13 cellular contexts compared by ENCODE assay signal in the genomic region with DNA sequence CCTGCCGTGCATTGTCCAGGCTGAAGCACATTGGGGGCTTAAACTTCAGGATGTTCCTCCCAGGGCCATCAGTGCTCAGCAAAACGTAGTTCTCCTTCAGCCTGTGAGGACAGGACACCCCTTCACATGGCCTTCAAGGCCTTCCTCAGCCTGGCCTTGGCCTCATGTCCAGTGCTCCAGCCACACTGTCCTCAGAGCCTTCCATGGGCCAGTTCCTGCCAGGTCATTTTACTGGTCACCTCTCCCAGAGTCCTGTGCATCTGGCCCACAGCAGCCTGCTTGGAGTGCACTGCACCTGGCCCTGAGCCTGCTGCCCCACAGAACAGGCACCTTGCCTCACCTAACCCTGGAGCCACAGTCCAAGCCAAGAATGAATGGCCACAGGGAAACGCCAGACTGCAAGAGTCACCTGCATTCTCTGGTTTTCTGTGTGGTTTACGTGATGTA. TPM values are rescaled to one million over a fixed set of nuclear protein-coding genes. Genes with fewer than 3 reads are reported as not detected.
DNase-seq lines count a peak whose midpoint lies in the region; ATAC-seq and TF ChIP-seq lines count a peak whose summit lies in the region.
"Had no signal": no experiment of that assay in that cellular context is flagged by ENCODE, and none has a peak within 500 bp of the region (broad histone marks: within the 10 kb centered on the region; RNA-seq: fewer than 3 reads in every experiment).

No MANE protein-coding gene starts in this region.

- intact Hi-C loops in breast epithelium (cut with DNase I; ENCODE audit: low total_unique reads), result no loop called here

- TF ChIP-seq POLR2A in GM18505 (IDR thresholded peaks at IDR 0.05; ENCODE audit: borderline replicate concordance, extremely low read depth, insufficient read depth, insufficient read length) (peak; percentile 35), breast epithelium (IDR thresholded peaks at IDR 0.05) (no peak)

- H3K9me2 ChIP-seq in Karpas-422 (replicated peaks; ENCODE audit: insufficient read depth, low read length), result no peaks in the 10 kb centered on the region

- peaks cover 8% of the 10 kb centered on the region for H3K79me2 ChIP-seq in Karpas-422 (ENCODE audit: low read length)

- no peak overlapping the region for H2AFZ ChIP-seq in Karpas-422 (ENCODE audit: low read length)

- DNase-seq in Karpas-422 (peak; percentile 63), breast epithelium (ENCODE audit: low spot score in 2 of 2) (no peak), T-helper 1 cell (no peak), SHP77 (lab: John Stamatoyannopoulos, UW) (no peak), T-helper 2 cell (no peak)
- DNase-seq: erythroblast, HCEC 1CT, hypothalamus had no signal

- H3K27me3 ChIP-seq in Karpas-422 (ENCODE audit: low read length) (no peaks in the 10 kb centered on the region), breast epithelium (no peaks in the 10 kb centered on the region), neutrophil (no peaks in the 10 kb centered on the region)
- H3K27me3 ChIP-seq: suprapubic skin had no signal

- H3K36me3 ChIP-seq in Karpas-422 (ENCODE audit: insufficient read depth, low read length) (peaks cover 40% of the 10 kb centered on the region), breast epithelium (peaks cover 35% of the 10 kb centered on the region), neutrophil (peaks cover 67% of the 10 kb centered on the region)

- H3K9me3 ChIP-seq in Karpas-422 (ENCODE audit: low read length), result no peaks in the 10 kb centered on the region
- H3K9me3 ChIP-seq in breast epithelium, result no peaks in the 10 kb centered on the region
- no peaks in the 10 kb centered on the region for H3K9me3 ChIP-seq in neutrophil
- H3K9me3 ChIP-seq: suprapubic skin had no signal

- H4K20me1 ChIP-seq in Karpas-422 (ENCODE audit: insufficient read depth, low read depth, low read length), result peaks cover 32% of the 10 kb centered on the region

- H3K4me3 ChIP-seq in Karpas-422 (ENCODE audit: low read length), result no peak overlapping the region
- H3K4me3 ChIP-seq in breast epithelium, result no peak overlapping the region
- H3K4me3 ChIP-seq in neutrophil (ENCODE audit: low read depth in 1 of 2, low read length in 1 of 2), result no peak overlapping the region
- H3K4me3 ChIP-seq: suprapubic skin had no signal

- ATAC-seq in GM18505 (IDR thresholded peaks at IDR 0.05; ENCODE audit: unreplicated experiment), result no peak

- H3K9ac ChIP-seq in Karpas-422 (ENCODE audit: low read length), result no peak overlapping the region

- H3K27ac ChIP-seq in Karpas-422 (ENCODE audit: low read length) (peak overlapping the region; percentile 44; the same call in 1 of the 2 replicates), breast epithelium (peak overlapping the region; percentile 54 to 56), neutrophil (peak overlapping the region; percentile 82)
- H3K27ac ChIP-seq: suprapubic skin had no signal

- H3K4me1 ChIP-seq in Karpas-422 (ENCODE audit: low read length) (peaks cover 46% of the 10 kb centered on the region), breast epithelium (peaks cover 0 to 12% of the 10 kb centered on the region in 2 donors), neutrophil (ENCODE audit: control insufficient read depth in 1 of 2, insufficient read depth in 1 of 2, low read depth in 1 of 2, low read length in 1 of 2) (peaks cover 42 to 46% of the 10 kb centered on the region in 2 experiments)

- H3K4me2 ChIP-seq in Karpas-422 (ENCODE audit: low read depth, low read length, poor library complexity, severe bottlenecking), result no peak overlapping the region

- no peak for TF ChIP-seq CTCF in breast epithelium (IDR thresholded peaks at IDR 0.05)
- TF ChIP-seq CTCF in neutrophil (IDR thresholded peaks at IDR 0.05), result no peak

RNA-seq across cellular contexts. Expression of a gene that starts 8.7 kb away (rescaled TPM):
- total RNA-seq in Karpas-422 (2014; rRNA removed; shearing (Covaris generic); ENCODE audit: low replicate concordance), result 75.7 and 136 TPM in 2 replicates
- 10 to 100 TPM; 56.3 to 90.5 (median 68.9) TPM for total RNA-seq in breast epithelium

RNA-seq across cellular contexts. Expression of a gene that starts 19.6 kb away (rescaled TPM):
- 116 and 118 TPM in 2 replicates for total RNA-seq in Karpas-422 (2014; rRNA removed; shearing (Covaris generic); ENCODE audit: low replicate concordance)
- 10 to 100 TPM; 63.4 to 94.1 (median 77.7) TPM for total RNA-seq in breast epithelium

RNA-seq across cellular contexts. Expression of a gene that starts 25.9 kb away (rescaled TPM):
- not detected in 2 replicates for total RNA-seq in Karpas-422 (2014; rRNA removed; shearing (Covaris generic); ENCODE audit: low replicate concordance)
- total RNA-seq in breast epithelium, result not detected
- total RNA-seq: LHCN-M2, RPMI7951 had no signal

RNA-seq across cellular contexts. Expression of a gene that starts 59.3 kb away (rescaled TPM):
- 264 and 330 TPM in 2 replicates for total RNA-seq in Karpas-422 (2014; rRNA removed; shearing (Covaris generic); ENCODE audit: low replicate concordance)
- total RNA-seq in breast epithelium, result 100 to 1,000 TPM; 148 to 256 (median 220) TPM
